Comparison of ENCODE assay signal across 19 cellular contexts in genomic region chr21:46626536-46627302, GRCh38. TPM values are rescaled to one million over a fixed set of nuclear protein-coding genes. Genes with fewer than 3 reads are reported as not detected.
DNase-seq lines count a peak whose midpoint lies in the region; ATAC-seq and TF ChIP-seq lines count a peak whose summit lies in the region.
"Had no signal": no experiment of that assay in that cellular context is flagged by ENCODE, and none has a peak within 500 bp of the region (broad histone marks: within the 10 kb centered on the region; RNA-seq: fewer than 3 reads in every experiment).

No MANE protein-coding gene starts in this region.

- WGBS in trophoblast cell (ENCODE audit: extremely low coverage, insufficient coverage, insufficient read length) = no CpG with 5 or more reads among the region's 12 CpGs
- 82 to 86% methylated on average over 12 of the region's 12 CpGs for WGBS in tibial nerve, 2 donors

- H3K18ac ChIP-seq in trophoblast cell (ENCODE audit: low read length) = no peak overlapping the region

- H3K4me1 ChIP-seq in trophoblast cell (ENCODE audit: control insufficient read depth in 1 of 2, insufficient read depth in 2 of 2, low read length in 2 of 2) = no peaks in the 10 kb centered on the region
- H3K4me1 ChIP-seq in tibial nerve = peaks cover 0 to 27% (median 12%) of the 10 kb centered on the region in 4 donors
- H3K4me1 ChIP-seq: gastrocnemius medialis had no signal

- H4K8ac ChIP-seq in trophoblast cell (ENCODE audit: low read depth, low read length) = no peak overlapping the region

- no peak overlapping the region for H2BK12ac ChIP-seq in trophoblast cell (ENCODE audit: low read length)

- H4K12ac ChIP-seq in trophoblast cell (ENCODE audit: low read depth, low read length) = no peak overlapping the region

- H3K27ac Mint-ChIP-seq in chondrocyte (ENCODE audit: unreplicated experiment) = no peak overlapping the region

- H3K27me3 Mint-ChIP-seq in activated T-cell treated with anti-CD3 and anti-CD28 coated beads, Interleukin-2, amount 50 U/mL, for 4 hours (ENCODE audit: low read depth) = no peaks in the 10 kb centered on the region
- no peaks in the 10 kb centered on the region for H3K27me3 Mint-ChIP-seq in chondrocyte (ENCODE audit: low read depth)

- no peak for DNase-seq in activated T-cell treated with anti-CD3 and anti-CD28 coated beads, Interleukin-2, amount 50 U/mL, for 4 hours
- no peak for DNase-seq in activated T-cell treated with anti-CD3 and anti-CD28 coated beads, Interleukin-2, amount 50 U/mL, for 1 hour
- peak in 1 of 2 experiments; percentile 65 for DNase-seq in HL-60 (ENCODE audit: low read depth in 1 of 2, low spot score in 1 of 2)
- DNase-seq in central memory CD4-positive, alpha-beta T cell = peak; percentile 81
- DNase-seq in trophoblast cell = peak; percentile 38 to 49
- no peak for DNase-seq in chondrocyte (ENCODE audit: low spot score)
- DNase-seq in tibial nerve (ENCODE audit: low spot score in 2 of 2) = no peak
- DNase-seq: DND-41, erythroblast, gastrocnemius medialis, GM23248, IMR-90, left cardiac atrium, NCI-H2029 treated with DMSO at 0.1 percent for 48 hours, NCI-H510A, tibial artery had no signal

- no peaks in the 10 kb centered on the region for H3K79me2 ChIP-seq in trophoblast cell (ENCODE audit: control insufficient read depth, insufficient read depth, low read length, poor library complexity)

- no peak for TF ChIP-seq EP300 in tibial nerve (IDR thresholded peaks at IDR 0.05)

- no peaks in the 10 kb centered on the region for H3K79me1 ChIP-seq in trophoblast cell (ENCODE audit: low read length)

- H3K14ac ChIP-seq in trophoblast cell (ENCODE audit: low read length) = no peak overlapping the region

- no peak overlapping the region for H2AFZ ChIP-seq in trophoblast cell (ENCODE audit: insufficient read depth, low read length, poor library complexity)
- H2AFZ ChIP-seq: GM23248 had no signal

- H3K4me1 Mint-ChIP-seq in activated T-cell treated with anti-CD3 and anti-CD28 coated beads, Interleukin-2, amount 50 U/mL, for 4 hours (ENCODE audit: low read depth) = peaks cover 43% of the 10 kb centered on the region
- peaks cover 15% of the 10 kb centered on the region for H3K4me1 Mint-ChIP-seq in chondrocyte (ENCODE audit: low read depth)

- no peak overlapping the region for H3K4me2 ChIP-seq in trophoblast cell (ENCODE audit: low read length)

- H3K36me3 ChIP-seq in trophoblast cell (ENCODE audit: control insufficient read depth in 1 of 2, insufficient read depth in 2 of 2, low read length in 2 of 2) (no peaks in the 10 kb centered on the region), tibial nerve (no peaks in the 10 kb centered on the region)
- H3K36me3 ChIP-seq: gastrocnemius medialis had no signal

- no peak overlapping the region for H3K9ac ChIP-seq in trophoblast cell (ENCODE audit: low read length)
- H3K9ac ChIP-seq: GM23248 had no signal

- H3K9me3 ChIP-seq in trophoblast cell (ENCODE audit: insufficient read depth, low read depth, low read length) (peaks cover 17% of the 10 kb centered on the region), tibial nerve (peaks cover 0 to 14% (median 2%) of the 10 kb centered on the region in 4 donors)

- no peak overlapping the region for H3K23ac ChIP-seq in trophoblast cell (ENCODE audit: low read length)

- H3K27me3 ChIP-seq in HL-60 (ENCODE audit: insufficient read depth, poor library complexity, severe bottlenecking) (no peaks in the 10 kb centered on the region), trophoblast cell (ENCODE audit: insufficient read depth, low read length) (no peaks in the 10 kb centered on the region), tibial nerve (no peaks in the 10 kb centered on the region)

- H3K4me3 Mint-ChIP-seq in activated T-cell treated with anti-CD3 and anti-CD28 coated beads, Interleukin-2, amount 50 U/mL, for 4 hours = no peak overlapping the region
- H3K4me3 Mint-ChIP-seq in chondrocyte (ENCODE audit: unreplicated experiment) = no peak overlapping the region

- H2BK5ac ChIP-seq in trophoblast cell (ENCODE audit: low read depth, low read length, poor library complexity) = no peak overlapping the region

- no peak overlapping the region for H3K4me3 ChIP-seq in HL-60 (replicated peaks; ENCODE audit: insufficient read depth, low read length)
- H3K4me3 ChIP-seq in trophoblast cell (ENCODE audit: low read depth, low read length) = no peak overlapping the region
- no peak overlapping the region for H3K4me3 ChIP-seq in tibial nerve
- H3K4me3 ChIP-seq: gastrocnemius medialis, GM23248, tibial artery had no signal

- no peak overlapping the region for H2BK120ac ChIP-seq in trophoblast cell (ENCODE audit: insufficient read depth, low read length, poor library complexity)

- no peak overlapping the region for H2AK5ac ChIP-seq in trophoblast cell (ENCODE audit: low read length)

- TF ChIP-seq CTCF in HL-60 (IDR thresholded peaks at IDR 0.05; ENCODE audit: insufficient read depth, low read length) = no peak
- no peak for TF ChIP-seq CTCF in chondrocyte (IDR thresholded peaks at IDR 0.05)
- TF ChIP-seq CTCF in tibial nerve (IDR thresholded peaks at IDR 0.05) = no peak

- H3K27ac ChIP-seq in HL-60 (replicated peaks) (peak overlapping the region; percentile 54), trophoblast cell (ENCODE audit: low read depth, low read length) (no peak overlapping the region), tibial nerve (peak overlapping the region in 2 of 4 donors; percentile 86 to 94)
- H3K27ac ChIP-seq: gastrocnemius medialis, GM23248, tibial artery had no signal

- TF ChIP-seq POLR2A in tibial nerve (IDR thresholded peaks at IDR 0.05) = no peak

- H3K36me3 Mint-ChIP-seq in activated T-cell treated with anti-CD3 and anti-CD28 coated beads, Interleukin-2, amount 50 U/mL, for 4 hours (ENCODE audit: insufficient read depth) = no peaks in the 10 kb centered on the region
- no peaks in the 10 kb centered on the region for H3K36me3 Mint-ChIP-seq in chondrocyte (ENCODE audit: low read depth)

- peak; percentile 39 to 42 for ATAC-seq in activated T-cell treated with anti-CD3 and anti-CD28 coated beads, Interleukin-2, amount 50 U/mL, for 4 hours
- ATAC-seq in GM21515 (IDR thresholded peaks at IDR 0.05; ENCODE audit: unreplicated experiment) = no peak
- ATAC-seq: gastrocnemius medialis, left cardiac atrium had no signal

- H3K4ac ChIP-seq in trophoblast cell (ENCODE audit: low read depth, low read length) = no peak overlapping the region

- peaks cover 5% of the 10 kb centered on the region for H3K9me3 Mint-ChIP-seq in activated T-cell treated with anti-CD3 and anti-CD28 coated beads, Interleukin-2, amount 50 U/mL, for 4 hours
- H3K9me3 Mint-ChIP-seq in chondrocyte (ENCODE audit: low read depth) = peaks cover 6% of the 10 kb centered on the region

- no peak overlapping the region for H4K91ac ChIP-seq in trophoblast cell (ENCODE audit: low read depth, low read length)

RNA-seq across cellular contexts. Expression of gene PRMT2, which starts 8.8 kb away (rescaled TPM):
- total RNA-seq in activated T-cell treated with anti-CD3 and anti-CD28 coated beads, Interleukin-2, amount 50 U/mL, for 4 hours = 10 to 100 TPM; 24.4 to 25.3 (median 24.7) TPM
- polyA plus RNA-seq in trophoblast cell (2013) = 44.7 and 48.2 TPM in 2 replicates
- 122 to 129 TPM (median 128 TPM) in 3 replicates for total RNA-seq in chondrocyte
- 100 to 1,000 TPM; 104 to 132 (median 115) TPM for total RNA-seq in tibial nerve

RNA-seq across cellular contexts. Expression of gene S100B, which starts 21.8 kb away (rescaled TPM):
- under 1 TPM in 2 of 3 donors, not detected in 1; 0.53 to 0.55 TPM for total RNA-seq in activated T-cell treated with anti-CD3 and anti-CD28 coated beads, Interleukin-2, amount 50 U/mL, for 4 hours
- not detected in 2 replicates for polyA plus RNA-seq in trophoblast cell (2013)
- total RNA-seq in chondrocyte = 0.41 TPM in 1 of 3 replicates, not detected in the others
- total RNA-seq in tibial nerve = 1,000 to 10,000 TPM in 1 of 4 donors, 100 to 1,000 TPM in 3; 260 to 1,153 (median 828) TPM
- total RNA-seq: dermis microvascular lymphatic vessel endothelial cell, GM23248 had no signal
- polyA plus RNA-seq: AG04450, GM23248 had no signal

Comparison
In these comparisons a context has a peak if more than half of its experiments do, and no peak if none do; other contexts are left out.
1. DNase-seq: peak in central memory CD4-positive, alpha-beta T cell (single experiment) and trophoblast cell (2 of 2); none in activated T-cell treated with anti-CD3 and anti-CD28 coated beads, Interleukin-2, amount 50 U/mL, for 4 hours (single experiment), activated T-cell treated with anti-CD3 and anti-CD28 coated beads, Interleukin-2, amount 50 U/mL, for 1 hour (single experiment), chondrocyte (single experiment) and tibial nerve (0 of 2).
2. RNA of gene S100B, which starts 21.8 kb away (total RNA-seq): 260 to 1,153 TPM in tibial nerve; 0.53 to 0.55 TPM in activated T-cell treated with anti-CD3 and anti-CD28 coated beads, Interleukin-2, amount 50 U/mL, for 4 hours and 0.41 TPM in chondrocyte; every median in the first group is over 100 times any median in the second.